13 cellular contexts compared by ENCODE assay signal in the genomic region with DNA sequence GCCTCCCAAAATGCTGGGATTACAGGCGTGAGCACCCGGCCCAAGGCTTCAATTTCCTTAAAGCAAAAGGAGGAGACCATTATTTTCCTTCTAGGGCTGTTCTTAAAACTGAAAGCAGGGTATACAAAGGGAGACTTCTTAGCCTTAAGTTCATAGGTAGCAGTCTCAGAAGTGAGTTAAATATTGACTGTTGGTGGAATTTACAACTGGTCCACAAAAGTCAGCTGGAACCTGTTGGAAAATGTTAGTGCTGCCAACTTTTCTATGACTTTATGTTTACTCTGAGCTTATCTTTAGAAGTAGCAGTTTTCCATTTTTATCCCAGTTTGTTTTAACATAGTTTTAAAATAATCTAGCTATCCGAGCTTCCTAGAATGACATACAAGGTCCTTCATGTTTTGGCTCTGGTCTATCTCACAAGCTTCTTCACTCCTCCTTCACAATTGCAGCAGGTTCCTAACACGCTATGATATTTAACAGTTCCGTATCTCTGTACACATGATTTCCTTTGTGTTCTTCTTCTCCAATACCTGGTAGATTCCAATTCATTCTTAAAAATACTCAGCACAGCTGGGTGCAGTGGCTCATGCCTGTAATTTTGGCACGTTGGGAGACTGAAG. TPM values are rescaled to one million over a fixed set of nuclear protein-coding genes. Genes with fewer than 3 reads are reported as not detected.
"Had no signal": no experiment of that assay in that cellular context is flagged by ENCODE, and none has a peak within 500 bp of the region (broad histone marks: within the 10 kb centered on the region; RNA-seq: fewer than 3 reads in every experiment).

No MANE protein-coding gene starts in this region.

- H3K36me3 ChIP-seq: upper lobe of right lung had no signal

- ATAC-seq: stimulated activated memory B cell treated with anti-CD40 and anti-IgM and Interleukin-4, amounts not matched to agents 10 μg/mL and 1 μg/mL and 100 μg/mL, for 72 hours; upper lobe of right lung had no signal

- H3K9me3 ChIP-seq: upper lobe of right lung had no signal

- H3K27me3 ChIP-seq: upper lobe of right lung had no signal

- H3K4me3 ChIP-seq: upper lobe of right lung had no signal

- DNase-seq: activated B cell treated with CpG ODN at 0.5 μM for 24 hours; activated CD4-positive, alpha-beta T cell treated with anti-CD3 and anti-CD28 coated beads, Interleukin-2, amount 10 ng/mL, durations not matched to agents 24 days and 14 days; activated CD8-positive, alpha-beta memory T cell treated with anti-CD3 and anti-CD28 coated beads for 24 hours; activated naive CD4-positive, alpha-beta T cell treated with anti-CD3 and anti-CD28 coated beads for 36 hours; central memory CD4-positive, alpha-beta T cell; Right ventricle myocardium superior; upper lobe of right lung had no signal

- H3K27ac ChIP-seq: upper lobe of right lung had no signal

RNA-seq across cellular contexts. Expression of a gene that starts 3.3 kb away (rescaled TPM):
- total RNA-seq: activated B cell treated with CpG ODN at 0.5 μM for 24 hours; activated CD4-positive, alpha-beta T cell treated with anti-CD3 and anti-CD28 coated beads, Interleukin-2, amount 10 ng/mL, durations not matched to agents 24 days and 14 days; activated naive CD4-positive, alpha-beta T cell treated with anti-CD3 and anti-CD28 coated beads for 36 hours; dermis microvascular lymphatic vessel endothelial cell; glomerular endothelial cell; osteoblast; Right ventricle myocardium superior; temporal lobe; upper lobe of right lung had no signal
- polyA plus RNA-seq: neural cell had no signal
